ENCODE assay signal across 8 cellular contexts in genomic region chr7:152674860-152675760, GRCh38. TPM values are rescaled to one million over a fixed set of nuclear protein-coding genes. Genes with fewer than 3 reads are reported as not detected.
DNase-seq lines count a peak whose midpoint lies in the region; ATAC-seq, FAIRE-seq and TF ChIP-seq lines count a peak whose summit lies in the region.

No MANE protein-coding gene starts in this region.

- no peak for FAIRE-seq in small intestine (lab: Jason Lieb, UNC)

- H3K9me3 Mint-ChIP-seq in activated CD4-positive, alpha-beta memory T cell treated with anti-CD3 and anti-CD28 coated beads for 36 hours, result no peaks in the 10 kb centered on the region
- H3K9me3 Mint-ChIP-seq in glutamatergic neuron (ENCODE audit: unreplicated experiment), result peaks cover 2% of the 10 kb centered on the region

- TF ChIP-seq CTCF in heart right ventricle (IDR thresholded peaks at IDR 0.05) (no peak), glutamatergic neuron (IDR thresholded peaks at IDR 0.05; ENCODE audit: partially characterized antibody, unreplicated experiment) (no peak)

- no peak overlapping the region for H3K27ac Mint-ChIP-seq in activated CD4-positive, alpha-beta memory T cell treated with anti-CD3 and anti-CD28 coated beads for 36 hours
- H3K27ac Mint-ChIP-seq in glutamatergic neuron (ENCODE audit: unreplicated experiment), result peak overlapping the region; percentile 16

- H3K4me1 ChIP-seq in heart right ventricle, result peaks cover 3 to 15% (median 11%) of the 10 kb centered on the region in 9 donors
- H3K4me1 ChIP-seq in small intestine (ENCODE audit: control insufficient read depth in 2 of 2, insufficient read depth in 1 of 2, low read depth in 1 of 2, low read length in 1 of 2), result peaks cover 0 to 4% of the 10 kb centered on the region in 2 donors

- H3K4me3 ChIP-seq in heart right ventricle (peak overlapping the region; percentile 47 to 83 (median 68)), small intestine (ENCODE audit: low read depth in 1 of 2, low read length in 2 of 2) (peak overlapping the region; percentile 56 to 61)

- DNase-seq in heart right ventricle (no peak), Right ventricle myocardium inferior (ENCODE audit: missing footprints) (no peak), NCI-H2081 (lab: John Stamatoyannopoulos, UW) (peak; percentile 91 to 96), glutamatergic neuron (no peak), small intestine (no peak), left colon (no peak)
- peak; percentile 22 for DNase-seq in activated CD4-positive, alpha-beta memory T cell treated with anti-CD3 and anti-CD28 coated beads for 36 hours

- no peaks in the 10 kb centered on the region for H3K27me3 Mint-ChIP-seq in activated CD4-positive, alpha-beta memory T cell treated with anti-CD3 and anti-CD28 coated beads for 36 hours
- peaks cover 4% of the 10 kb centered on the region for H3K27me3 Mint-ChIP-seq in glutamatergic neuron (ENCODE audit: unreplicated experiment)

- H3K27ac ChIP-seq in heart right ventricle (peak overlapping the region in 1 of 10 donors; percentile 86), small intestine (ENCODE audit: low read depth in 1 of 2, low read length in 1 of 2) (no peak overlapping the region)

- H3K36me3 ChIP-seq in heart right ventricle, result no peaks in the 10 kb centered on the region
- H3K36me3 ChIP-seq in small intestine (ENCODE audit: control insufficient read depth in 2 of 2, insufficient read depth in 2 of 2, low read length in 2 of 2), result no peaks in the 10 kb centered on the region

- peak overlapping the region; percentile 90 for H3K4me3 Mint-ChIP-seq in activated CD4-positive, alpha-beta memory T cell treated with anti-CD3 and anti-CD28 coated beads for 36 hours
- peak overlapping the region; percentile 100 for H3K4me3 Mint-ChIP-seq in glutamatergic neuron (ENCODE audit: unreplicated experiment)

- ATAC-seq in heart right ventricle (no peak), Right ventricle myocardium inferior (no peak), HG02885 (IDR thresholded peaks at IDR 0.05; ENCODE audit: poor library complexity, unreplicated experiment) (peak; percentile 39), left colon (no peak)

- 6% methylated on average over 16 of the region's 16 CpGs for WGBS in heart right ventricle, 2 donors
- WGBS in small intestine, 3 donors, result 7 to 12% (median 10%) methylated on average over 16 of the region's 16 CpGs

- CTCF ChIA-PET in activated CD4-positive, alpha-beta memory T cell treated with anti-CD3 and anti-CD28 coated beads for 36 hours (lab: Charles Lee), result interaction anchor here (0.7 to 1.0 kb wide), 2 partner anchors 87 to 325 kb away, joined by 3 read pairs; no protein-coding TSS in a partner anchor

- intact Hi-C loops in heart right ventricle (cut with DNase I), result loop anchor here in 5 of 10 donors (5.0 to 10.0 kb wide), 2 partner anchors 77 to 210 kb away; no protein-coding TSS in a partner anchor
- intact Hi-C loops in Right ventricle myocardium inferior (cut with DNase I), result loop anchor here (10.0 kb wide), 1 partner anchor 330 kb away; no protein-coding TSS in a partner anchor
- intact Hi-C loops in activated CD4-positive, alpha-beta memory T cell treated with anti-CD3 and anti-CD28 coated beads for 36 hours (cut with micrococcal nuclease), result no loop called here
- intact Hi-C loops in left colon (cut with DNase I, micrococcal nuclease), result no loop called here

- H3K27me3 ChIP-seq in heart right ventricle (no peaks in the 10 kb centered on the region), small intestine (ENCODE audit: control insufficient read depth in 2 of 2, insufficient read depth in 2 of 2, low read length in 2 of 2) (no peaks in the 10 kb centered on the region)

- H3K36me3 Mint-ChIP-seq in activated CD4-positive, alpha-beta memory T cell treated with anti-CD3 and anti-CD28 coated beads for 36 hours, result peaks cover 9% of the 10 kb centered on the region
- H3K36me3 Mint-ChIP-seq in glutamatergic neuron (ENCODE audit: unreplicated experiment), result no peaks in the 10 kb centered on the region

- H3K9me3 ChIP-seq in heart right ventricle, result peaks cover 0 to 2% (median 0%) of the 10 kb centered on the region in 11 donors
- H3K9me3 ChIP-seq in small intestine (ENCODE audit: control insufficient read depth, low read depth), result no peaks in the 10 kb centered on the region

- POLR2A ChIA-PET in activated CD4-positive, alpha-beta memory T cell treated with anti-CD3 and anti-CD28 coated beads for 36 hours (lab: Charles Lee), result interaction anchor here (0.6 to 1.2 kb wide), 2 partner anchors 212 to 1696 kb away, joined by 3 to 4 read pairs; no protein-coding TSS in a partner anchor

- H3K4me1 Mint-ChIP-seq in activated CD4-positive, alpha-beta memory T cell treated with anti-CD3 and anti-CD28 coated beads for 36 hours (ENCODE audit: low read depth), result peaks cover 11% of the 10 kb centered on the region
- H3K4me1 Mint-ChIP-seq in glutamatergic neuron (ENCODE audit: low read depth, unreplicated experiment), result peaks cover 4% of the 10 kb centered on the region

RNA-seq across cellular contexts. Expression of gene XRCC2, which starts 0.8 kb away (rescaled TPM):
- under 1 TPM; 0.27 to 0.71 (median 0.50) TPM for total RNA-seq in heart right ventricle
- polyA plus RNA-seq in heart right ventricle, result under 1 TPM; 0.06 to 0.29 TPM
- total RNA-seq in Right ventricle myocardium inferior, result 0.65 TPM
- total RNA-seq in activated CD4-positive, alpha-beta memory T cell treated with anti-CD3 and anti-CD28 coated beads for 36 hours, result 10 to 100 TPM; 13.6 to 15.0 TPM
- 3.0 TPM for total RNA-seq in glutamatergic neuron (ENCODE audit: unreplicated experiment)
- polyA plus RNA-seq in small intestine, result 1 to 10 TPM in 1 of 3 donors, not detected in 2; 1.9 TPM
- total RNA-seq in left colon, result 1 to 10 TPM in 1 of 2 donors, under 1 TPM in 1; 0.47 to 1.3 TPM

Comparison
In these comparisons a context has a peak if more than half of its experiments do, and no peak if none do; other contexts are left out.
1. DNase-seq: peak in NCI-H2081 (2 of 2) and activated CD4-positive, alpha-beta memory T cell treated with anti-CD3 and anti-CD28 coated beads for 36 hours (single experiment); none in heart right ventricle (0 of 2), Right ventricle myocardium inferior (single experiment), glutamatergic neuron (single experiment), small intestine (single experiment) and left colon (0 of 2).